9 cellular contexts compared by ENCODE assay signal in the genomic region with DNA sequence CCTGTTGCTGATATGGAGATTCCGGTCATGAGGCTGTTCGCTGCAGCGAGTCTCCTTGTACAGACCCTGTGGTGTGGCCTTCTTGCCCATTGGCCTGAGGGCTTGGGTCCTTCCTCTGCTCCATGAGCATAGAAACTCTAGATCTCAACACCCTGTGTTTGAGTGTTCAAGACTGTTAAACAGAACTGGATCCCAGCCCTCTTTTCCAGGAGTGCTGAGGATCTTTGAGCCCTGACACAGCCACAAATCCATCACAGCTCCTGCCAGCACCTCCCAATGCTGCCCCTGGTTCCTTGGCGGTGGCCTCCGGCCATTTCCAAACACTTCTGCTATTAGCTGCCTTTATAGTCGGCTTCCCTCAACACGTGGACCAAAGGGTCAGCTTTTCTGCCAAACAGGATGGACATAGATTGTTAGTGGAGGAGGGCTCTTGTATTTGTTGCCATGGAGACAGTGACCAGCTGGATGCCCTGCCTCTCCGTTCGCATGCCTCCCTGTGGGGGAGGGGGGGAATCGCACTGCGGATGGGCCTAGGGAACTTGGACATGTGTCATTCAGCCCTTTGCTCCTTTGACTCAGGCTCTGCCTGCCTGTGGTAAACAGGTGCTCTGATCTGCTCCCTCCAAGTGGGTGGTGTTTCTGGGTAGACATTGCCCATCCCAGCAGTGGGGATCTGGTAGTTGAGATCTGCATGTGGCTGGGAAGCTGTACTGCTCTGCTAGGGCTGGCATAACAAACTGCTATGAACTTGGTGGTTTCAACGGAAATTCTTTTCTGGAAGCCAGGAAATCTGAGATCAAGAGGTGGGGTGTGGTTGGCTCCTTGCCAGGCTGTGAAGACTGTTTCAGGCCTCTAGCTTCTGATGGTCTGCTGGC. TPM values are rescaled to one million over a fixed set of nuclear protein-coding genes. Genes with fewer than 3 reads are reported as not detected.
A peak's percentile ranks its signal among the peaks of the same experiment; 100 is the strongest.
DNase-seq lines count a peak whose midpoint lies in the region; ATAC-seq and TF ChIP-seq lines count a peak whose summit lies in the region.
"Had no signal": no experiment of that assay in that cellular context is flagged by ENCODE, and none has a peak within 500 bp of the region (broad histone marks: within the 10 kb centered on the region; RNA-seq: fewer than 3 reads in every experiment).

No MANE protein-coding gene starts in this region.

- H3K27ac ChIP-seq in ascending aorta: no peak overlapping the region

- intact Hi-C loops in activated T-helper 2 cell treated with anti-CD3 and anti-CD28 coated beads, Interferon-gamma antibody, Interleukin-2, Interleukin-4, amounts not matched to agents 10 μg/mL and 5 μg/mL and 100 μg/mL, durations not matched to agents 14 hours and 24 hours and 36 hours (cut with micrococcal nuclease): no loop called here
- intact Hi-C loops in ascending aorta (cut with DNase I): no loop called here

- no peaks in the 10 kb centered on the region for H3K9me3 Mint-ChIP-seq in activated naive CD4-positive, alpha-beta T cell treated with anti-CD3 and anti-CD28 coated beads, Interleukin-2, amount 10 ng/mL, durations not matched to agents 7 days and 5 days
- H3K9me3 Mint-ChIP-seq in activated T-helper 2 cell treated with anti-CD3 and anti-CD28 coated beads, Interferon-gamma antibody, Interleukin-2, Interleukin-4, amounts not matched to agents 10 μg/mL and 5 μg/mL and 100 μg/mL, durations not matched to agents 14 hours and 24 hours and 36 hours: no peaks in the 10 kb centered on the region
- no peaks in the 10 kb centered on the region for H3K9me3 Mint-ChIP-seq in type B pancreatic cell
- peaks cover 4% of the 10 kb centered on the region for H3K9me3 Mint-ChIP-seq in mesothelial cell of epicardium

- TF ChIP-seq CTCF in type B pancreatic cell (conservative IDR thresholded peaks at IDR 0.05) (no peak), mesothelial cell of epicardium (IDR thresholded peaks at IDR 0.05; ENCODE audit: unreplicated experiment) (no peak), ascending aorta (IDR thresholded peaks at IDR 0.05) (no peak)

- no peaks in the 10 kb centered on the region for H3K9me3 ChIP-seq in ascending aorta

- H3K4me1 Mint-ChIP-seq in activated naive CD4-positive, alpha-beta T cell treated with anti-CD3 and anti-CD28 coated beads, Interleukin-2, amount 10 ng/mL, durations not matched to agents 7 days and 5 days: peaks cover 48% of the 10 kb centered on the region
- peaks cover 43% of the 10 kb centered on the region for H3K4me1 Mint-ChIP-seq in activated T-helper 2 cell treated with anti-CD3 and anti-CD28 coated beads, Interferon-gamma antibody, Interleukin-2, Interleukin-4, amounts not matched to agents 10 μg/mL and 5 μg/mL and 100 μg/mL, durations not matched to agents 14 hours and 24 hours and 36 hours (ENCODE audit: low read depth)
- H3K4me1 Mint-ChIP-seq in type B pancreatic cell (ENCODE audit: unreplicated experiment) (peaks cover 22% of the 10 kb centered on the region), mesothelial cell of epicardium (peaks cover 24% of the 10 kb centered on the region)

- ATAC-seq in GM21423 (IDR thresholded peaks at IDR 0.05; ENCODE audit: unreplicated experiment): no peak

- no peaks in the 10 kb centered on the region for H3K27me3 Mint-ChIP-seq in activated naive CD4-positive, alpha-beta T cell treated with anti-CD3 and anti-CD28 coated beads, Interleukin-2, amount 10 ng/mL, durations not matched to agents 7 days and 5 days
- H3K27me3 Mint-ChIP-seq in activated T-helper 2 cell treated with anti-CD3 and anti-CD28 coated beads, Interferon-gamma antibody, Interleukin-2, Interleukin-4, amounts not matched to agents 10 μg/mL and 5 μg/mL and 100 μg/mL, durations not matched to agents 14 hours and 24 hours and 36 hours (ENCODE audit: low read depth): no peaks in the 10 kb centered on the region
- H3K27me3 Mint-ChIP-seq in type B pancreatic cell (peaks cover 11% of the 10 kb centered on the region), mesothelial cell of epicardium (ENCODE audit: low read depth) (peaks cover 3% of the 10 kb centered on the region)

- H3K4me1 ChIP-seq in ascending aorta: no peaks in the 10 kb centered on the region

- CTCF ChIA-PET in activated naive CD4-positive, alpha-beta T cell treated with anti-CD3 and anti-CD28 coated beads, Interleukin-2, amount 10 ng/mL, durations not matched to agents 7 days and 5 days (lab: Charles Lee): interaction anchor here (0.8 to 1.6 kb wide), 3 partner anchors 10 to 37 kb away, joined by 3 to 6 read pairs (median 5); no protein-coding TSS in a partner anchor

- H3K36me3 Mint-ChIP-seq in activated naive CD4-positive, alpha-beta T cell treated with anti-CD3 and anti-CD28 coated beads, Interleukin-2, amount 10 ng/mL, durations not matched to agents 7 days and 5 days: no peaks in the 10 kb centered on the region
- H3K36me3 Mint-ChIP-seq in activated T-helper 2 cell treated with anti-CD3 and anti-CD28 coated beads, Interferon-gamma antibody, Interleukin-2, Interleukin-4, amounts not matched to agents 10 μg/mL and 5 μg/mL and 100 μg/mL, durations not matched to agents 14 hours and 24 hours and 36 hours (ENCODE audit: low read depth): no peaks in the 10 kb centered on the region
- H3K36me3 Mint-ChIP-seq in type B pancreatic cell (no peaks in the 10 kb centered on the region), mesothelial cell of epicardium (no peaks in the 10 kb centered on the region)

- H3K36me3 ChIP-seq in ascending aorta: no peaks in the 10 kb centered on the region

- no peaks in the 10 kb centered on the region for H3K27me3 ChIP-seq in ascending aorta

- H3K27ac Mint-ChIP-seq in activated naive CD4-positive, alpha-beta T cell treated with anti-CD3 and anti-CD28 coated beads, Interleukin-2, amount 10 ng/mL, durations not matched to agents 7 days and 5 days: no peak overlapping the region
- peak overlapping the region; percentile 19 for H3K27ac Mint-ChIP-seq in activated T-helper 2 cell treated with anti-CD3 and anti-CD28 coated beads, Interferon-gamma antibody, Interleukin-2, Interleukin-4, amounts not matched to agents 10 μg/mL and 5 μg/mL and 100 μg/mL, durations not matched to agents 14 hours and 24 hours and 36 hours
- H3K27ac Mint-ChIP-seq in type B pancreatic cell (peak overlapping the region; percentile 56), mesothelial cell of epicardium (no peak overlapping the region)

- H3K4me3 ChIP-seq in ascending aorta: no peak overlapping the region
- H3K4me3 ChIP-seq: lung had no signal

- DNase-seq in activated naive CD4-positive, alpha-beta T cell treated with anti-CD3 and anti-CD28 coated beads, Interleukin-2, amount 10 ng/mL, durations not matched to agents 7 days and 5 days: peak; percentile 38
- no peak for DNase-seq in activated naive CD4-positive, alpha-beta T cell treated with anti-CD3 and anti-CD28 coated beads, Interleukin-2, amount 50 U/mL, for 16 hours
- no peak for DNase-seq in activated T-helper 2 cell treated with anti-CD3 and anti-CD28 coated beads, Interferon-gamma antibody, Interleukin-2, Interleukin-4, amounts not matched to agents 10 μg/mL and 5 μg/mL and 100 μg/mL, durations not matched to agents 14 hours and 24 hours and 36 hours (ENCODE audit: low spot score)
- peak; percentile 54 for DNase-seq in iPS-NIHi7 (ENCODE audit: extremely low spot score)
- DNase-seq in type B pancreatic cell (ENCODE audit: extremely low spot score, unreplicated experiment): no peak
- no peak for DNase-seq in mesothelial cell of epicardium (ENCODE audit: low spot score in 2 of 2, unreplicated experiment in 2 of 2)
- DNase-seq in ascending aorta (ENCODE audit: low spot score in 2 of 2): no peak

- H3K4me3 Mint-ChIP-seq in activated naive CD4-positive, alpha-beta T cell treated with anti-CD3 and anti-CD28 coated beads, Interleukin-2, amount 10 ng/mL, durations not matched to agents 7 days and 5 days: no peak overlapping the region
- no peak overlapping the region for H3K4me3 Mint-ChIP-seq in activated T-helper 2 cell treated with anti-CD3 and anti-CD28 coated beads, Interferon-gamma antibody, Interleukin-2, Interleukin-4, amounts not matched to agents 10 μg/mL and 5 μg/mL and 100 μg/mL, durations not matched to agents 14 hours and 24 hours and 36 hours (ENCODE audit: low read depth)
- no peak overlapping the region for H3K4me3 Mint-ChIP-seq in type B pancreatic cell
- no peak overlapping the region for H3K4me3 Mint-ChIP-seq in mesothelial cell of epicardium

RNA-seq across cellular contexts. Expression of gene WDR1, which starts 6.9 kb away (rescaled TPM):
- 387 and 398 TPM in 2 replicates for total RNA-seq in activated T-helper 2 cell treated with anti-CD3 and anti-CD28 coated beads, Interferon-gamma antibody, Interleukin-2, Interleukin-4, amounts not matched to agents 10 μg/mL and 5 μg/mL and 100 μg/mL, durations not matched to agents 14 hours and 24 hours and 36 hours
- total RNA-seq in type B pancreatic cell (ENCODE audit: low replicate concordance): 227 and 313 TPM in 2 replicates
- 227 to 229 TPM (median 227 TPM) in 3 replicates for total RNA-seq in mesothelial cell of epicardium
- total RNA-seq in ascending aorta: 216 TPM

Comparison
In these comparisons a context has a peak if more than half of its experiments do, and no peak if none do; other contexts are left out.
1. DNase-seq: peak in activated naive CD4-positive, alpha-beta T cell treated with anti-CD3 and anti-CD28 coated beads, Interleukin-2, amount 10 ng/mL, durations not matched to agents 7 days and 5 days (single experiment) and iPS-NIHi7 (single experiment); none in activated naive CD4-positive, alpha-beta T cell treated with anti-CD3 and anti-CD28 coated beads, Interleukin-2, amount 50 U/mL, for 16 hours (single experiment), activated T-helper 2 cell treated with anti-CD3 and anti-CD28 coated beads, Interferon-gamma antibody, Interleukin-2, Interleukin-4, amounts not matched to agents 10 μg/mL and 5 μg/mL and 100 μg/mL, durations not matched to agents 14 hours and 24 hours and 36 hours (single experiment), type B pancreatic cell (single experiment), mesothelial cell of epicardium (0 of 2) and ascending aorta (0 of 2).
2. H3K27ac Mint-ChIP-seq: peak in activated T-helper 2 cell treated with anti-CD3 and anti-CD28 coated beads, Interferon-gamma antibody, Interleukin-2, Interleukin-4, amounts not matched to agents 10 μg/mL and 5 μg/mL and 100 μg/mL, durations not matched to agents 14 hours and 24 hours and 36 hours (single experiment) and type B pancreatic cell (single experiment); none in activated naive CD4-positive, alpha-beta T cell treated with anti-CD3 and anti-CD28 coated beads, Interleukin-2, amount 10 ng/mL, durations not matched to agents 7 days and 5 days (single experiment) and mesothelial cell of epicardium (single experiment).